1 cellular context compared by ENCODE assay signal in the genomic region with DNA sequence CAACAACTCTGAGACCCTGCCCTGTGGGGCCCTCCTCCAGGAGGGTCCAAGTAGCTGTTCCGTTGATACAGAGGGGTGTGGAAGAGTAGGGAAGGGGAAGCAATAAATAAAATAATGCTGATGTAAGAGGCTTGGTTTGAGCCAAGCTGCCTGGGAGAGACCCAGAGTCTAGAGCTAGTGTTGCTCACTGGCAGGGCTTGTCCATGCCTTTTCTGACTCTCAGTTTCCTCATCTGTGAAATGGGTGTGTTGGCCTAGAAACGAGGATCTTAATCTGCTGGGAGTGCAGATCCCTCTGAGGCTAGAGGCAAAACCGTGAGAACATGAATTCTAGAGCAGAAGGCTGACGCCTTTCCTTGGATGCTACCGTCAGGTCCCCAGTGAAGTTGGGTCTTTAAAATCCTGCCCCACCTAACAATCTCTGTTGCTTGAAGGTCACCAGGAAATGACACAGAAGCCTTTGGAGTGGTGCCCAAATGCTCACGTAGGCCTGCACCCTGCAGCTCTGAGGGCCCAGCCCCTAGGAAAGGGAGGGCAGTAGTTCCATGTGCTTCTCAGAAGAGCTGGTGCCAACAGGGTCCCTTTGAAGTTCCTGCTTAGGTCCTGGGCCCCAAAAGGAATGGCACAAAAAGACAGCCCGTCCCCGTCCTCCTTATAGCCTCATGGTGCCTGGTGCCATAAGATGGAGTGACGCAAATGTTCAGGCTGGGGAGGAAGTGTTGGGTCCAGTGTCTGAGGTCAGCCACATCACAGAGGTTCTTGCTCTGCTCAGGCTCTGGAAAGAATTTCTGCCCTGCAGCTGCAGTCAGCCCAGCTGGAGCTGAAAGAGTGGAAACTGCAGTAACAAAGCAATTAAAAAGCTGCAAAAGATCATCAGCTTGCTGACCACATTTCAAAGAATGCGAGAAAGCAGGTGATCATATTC.
TF ChIP-seq lines count a peak whose summit lies in the region.

No MANE protein-coding gene starts in this region.

TF ChIP-seq in GM12878, 131 proteins besides CTCF, POLR2A, EP300 and RAD21 (continued from another document):
- no peak for TF ChIP-seq ZBTB4 (CRISPR knock-in tag; IDR thresholded peaks at IDR 0.05)
- no peak for TF ChIP-seq IKZF2 (IDR thresholded peaks at IDR 0.05)
- TF ChIP-seq MYB (IDR thresholded peaks at IDR 0.05; ENCODE audit: borderline replicate concordance, low read depth, low read length) = no peak
- 0 out of 2 replicates have a peak, but pooled peaks have one; percentile 1 for TF ChIP-seq SPI1 (IDR thresholded peaks at IDR 0.05; ENCODE audit: borderline replicate concordance, insufficient read depth, low read depth, low read length)
- TF ChIP-seq NFXL1 (IDR thresholded peaks at IDR 0.05; ENCODE audit: borderline replicate concordance) = no peak
TF ChIP-seq in GM12878: peak in this region for 1.
